Comparison of ENCODE assay signal across 18 cellular contexts in genomic region chr9:69495331-69495730, GRCh38.
"Had no signal": no experiment of that assay in that cellular context is flagged by ENCODE, and none has a peak within 500 bp of the region (broad histone marks: within the 10 kb centered on the region; RNA-seq: fewer than 3 reads in every experiment).

No MANE protein-coding gene starts in this region.

- H3K4me1 ChIP-seq: left ventricle myocardium inferior, prostate gland, tibial artery had no signal

- H3K27me3 ChIP-seq: neutrophil, ovary, tibial artery had no signal

- DNase-seq: activated CD4-positive, alpha-beta memory T cell treated with anti-CD3 and anti-CD28 coated beads for 36 hours; activated CD4-positive, alpha-beta T cell treated with anti-CD3 and anti-CD28 coated beads for 48 hours; activated gamma-delta T cell; activated naive CD4-positive, alpha-beta T cell treated with anti-CD3 and anti-CD28 coated beads, Interleukin-2, amount 50 U/mL, for 16 hours; activated naive CD8-positive, alpha-beta T cell treated with anti-CD3 and anti-CD28 coated beads, Interleukin-2, amount 50 U/mL, for 24 hours; activated T-cell treated with anti-CD3 and anti-CD28 coated beads for 4 hours; effector CD8-positive, alpha-beta T cell; foreskin melanocyte; left ventricle myocardium inferior; mammary epithelial cell; naive thymus-derived CD8-positive, alpha-beta T cell; ovary; stimulated activated CD4-positive, alpha-beta T cell treated with anti-CD3 and anti-CD28 coated beads, Interleukin-2, amount 100 ng/mL, for 24 hours; stimulated activated naive CD8-positive, alpha-beta T cell treated with anti-CD3 and anti-CD28 coated beads, Interleukin-15, amount 100 ng/mL, for 72 hours; tibial artery had no signal

- ATAC-seq: activated naive CD8-positive, alpha-beta T cell treated with anti-CD3 and anti-CD28 coated beads, Interleukin-2, amount 50 U/mL, for 24 hours; naive thymus-derived CD8-positive, alpha-beta T cell; right cardiac atrium; stimulated activated naive CD8-positive, alpha-beta T cell treated with anti-CD3 and anti-CD28 coated beads, Interleukin-15, amount 100 ng/mL, for 72 hours had no signal

- H3K9me3 ChIP-seq: left ventricle myocardium inferior, neutrophil, ovary, prostate gland, tibial artery had no signal

- H3K36me3 ChIP-seq: left ventricle myocardium inferior, neutrophil, ovary, prostate gland, tibial artery had no signal

- H3K27ac ChIP-seq: left ventricle myocardium inferior, neutrophil, ovary, prostate gland, tibial artery had no signal

- H3K4me3 ChIP-seq: left ventricle myocardium inferior, ovary, prostate gland, tibial artery had no signal
